ENCODE assay signal across 8 cellular contexts in genomic region chr11:129750343-129751292, GRCh38.
A peak's percentile ranks its signal among the peaks of the same experiment; 100 is the strongest.
DNase-seq lines count a peak whose midpoint lies in the region; ATAC-seq and TF ChIP-seq lines count a peak whose summit lies in the region.

No MANE protein-coding gene starts in this region.

- TF ChIP-seq CTCF in ovary (IDR thresholded peaks at IDR 0.05), result peak; percentile 88 to 98 (median 97)
- peak; percentile 97 to 99 (median 98) for TF ChIP-seq CTCF in tibial nerve (IDR thresholded peaks at IDR 0.05)

- H3K27me3 ChIP-seq in ovary (no peaks in the 10 kb centered on the region), tibial nerve (no peaks in the 10 kb centered on the region)

- no peak for TF ChIP-seq POLR2A in ovary (IDR thresholded peaks at IDR 0.05)
- no peak for TF ChIP-seq POLR2A in tibial nerve (IDR thresholded peaks at IDR 0.05)

- peak; percentile 94 for ATAC-seq in GM21737 (IDR thresholded peaks at IDR 0.05; ENCODE audit: unreplicated experiment)

- H3K36me3 ChIP-seq in ovary (no peaks in the 10 kb centered on the region), tibial nerve (no peaks in the 10 kb centered on the region)

- H3K9me3 ChIP-seq in ovary (no peaks in the 10 kb centered on the region), tibial nerve (no peaks in the 10 kb centered on the region)

- TF ChIP-seq EP300 in ovary (IDR thresholded peaks at IDR 0.05) (no peak), tibial nerve (IDR thresholded peaks at IDR 0.05) (no peak)

- 14 to 18% (median 18%) methylated on average over 54 to 57 of the region's 57 CpGs for WGBS in ovary, 3 donors
- WGBS in tibial nerve, 2 donors, result 19 to 22% methylated on average over 46 to 56 of the region's 57 CpGs

- DNase-seq in EL (peak; percentile 59), KG1 (lab: John Stamatoyannopoulos, UW) (peak; percentile 81), SK-MEL-5 (ENCODE audit: low read depth, low spot score) (peak; percentile 59), glomerular visceral epithelial cell (ENCODE audit: extremely low spot score) (peak; percentile 70), ovary (peak; percentile 61 to 86 (median 76)), tibial nerve (ENCODE audit: low spot score in 2 of 2) (peak; percentile 27 to 42)
- peak; percentile 78 for DNase-seq in activated naive CD4-positive, alpha-beta T cell treated with Interleukin-2 at 50 U/mL for 16 hours

- no peaks in the 10 kb centered on the region for H3K4me1 ChIP-seq in ovary (ENCODE audit: insufficient read depth)
- H3K4me1 ChIP-seq in tibial nerve, result peaks cover 0 to 9% (median 0%) of the 10 kb centered on the region in 4 donors

- in situ Hi-C loops in SK-MEL-5 (cut with HindIII; ENCODE audit: low pct_unique_long_range_greater_than_20kb, low sequenced_read_pairs), result no loop called here

- intact Hi-C loops in ovary (cut with DNase I), result no loop called here

- H3K4me3 ChIP-seq in ovary (peak overlapping the region; percentile 21), tibial nerve (peak overlapping the region in 2 of 4 donors; percentile 9 to 34)

- no peak overlapping the region for H3K27ac ChIP-seq in ovary
- no peak overlapping the region for H3K27ac ChIP-seq in tibial nerve
